Comparison of ENCODE assay signal across 18 cellular contexts in genomic region chr6:90146914-90147668, GRCh38.
A peak's percentile ranks its signal among the peaks of the same experiment; 100 is the strongest.
DNase-seq lines count a peak whose midpoint lies in the region; ATAC-seq and TF ChIP-seq lines count a peak whose summit lies in the region.
"Had no signal": no experiment of that assay in that cellular context is flagged by ENCODE, and none has a peak within 500 bp of the region (broad histone marks: within the 10 kb centered on the region; RNA-seq: fewer than 3 reads in every experiment).

No MANE protein-coding gene starts in this region.

- intact Hi-C loops in right lobe of liver (cut with DNase I): no loop called here

- H3K27ac ChIP-seq in right lobe of liver: no peak overlapping the region
- H3K27ac ChIP-seq: ascending aorta had no signal

- H3K36me3 ChIP-seq in right lobe of liver: no peaks in the 10 kb centered on the region
- H3K36me3 ChIP-seq: ascending aorta had no signal

- no peak overlapping the region for H3K4me3 ChIP-seq in right lobe of liver
- H3K4me3 ChIP-seq: ascending aorta, mucosa of descending colon had no signal

- no peaks in the 10 kb centered on the region for H3K27me3 ChIP-seq in right lobe of liver
- H3K27me3 ChIP-seq: ascending aorta had no signal

- H3K9me3 ChIP-seq in right lobe of liver: no peaks in the 10 kb centered on the region
- H3K9me3 ChIP-seq: ascending aorta, mucosa of descending colon had no signal

- WGBS in right lobe of liver (ENCODE audit: insufficient coverage, low coverage, low lambda C conversion rate, missing lambda C conversion rate): 77% methylated on average over 10 of the region's 13 CpGs

- DNase-seq in CD1c-positive myeloid dendritic cell (ENCODE audit: extremely low spot score) (peak; percentile 37), Kasumi-1 (lab: John Stamatoyannopoulos, UW) (peak; percentile 65 to 67), medulla oblongata (ENCODE audit: extremely low spot score) (peak; percentile 62), inferior parietal cortex (ENCODE audit: extremely low spot score) (no peak), HPDE6-E6E7 (ENCODE audit: extremely low spot score) (no peak), HuH-7 (ENCODE audit: low spot score) (no peak), right lobe of liver (no peak)
- DNase-seq: activated CD4-positive, alpha-beta memory T cell treated with anti-CD3 and anti-CD28 coated beads for 36 hours; CD4-positive, CD25-positive, alpha-beta regulatory T cell; IMR-90; left cardiac atrium; mucosa of descending colon; NCI-H82; trophoblast cell had no signal

- TF ChIP-seq POLR2A in right lobe of liver (IDR thresholded peaks at IDR 0.05): no peak

- ATAC-seq in SK-N-SH treated with all-trans-retinoic acid at 6 μM for 48 hours (no peak), right lobe of liver (no peak)
- ATAC-seq: activated T-helper 17 cell treated with anti-CD3 and anti-CD28 coated beads, Interleukin-2, amount 50 U/mL, for 72 hours; left cardiac atrium; mucosa of descending colon; Right ventricle myocardium inferior had no signal

- H3K4me1 ChIP-seq in right lobe of liver: peaks cover 0 to 6% (median 2%) of the 10 kb centered on the region in 4 donors
- H3K4me1 ChIP-seq: ascending aorta had no signal

- no peak for TF ChIP-seq CTCF in right lobe of liver (IDR thresholded peaks at IDR 0.05)

TF ChIP-seq in SK-N-SH treated with all-trans-retinoic acid at 6 μM for 48 hours, 23 proteins besides CTCF, POLR2A, EP300 and RAD21:
- TF ChIP-seq TSHZ2 (CRISPR knock-in tag; IDR thresholded peaks at IDR 0.05) (peak; percentile 64; the same call in 1 of the 2 replicates), ZFP3 (CRISPR knock-in tag; IDR thresholded peaks at IDR 0.05) (no peak)

Comparison
In these comparisons a context has a peak if more than half of its experiments do, and no peak if none do; other contexts are left out.
1. DNase-seq: peak in CD1c-positive myeloid dendritic cell (single experiment), Kasumi-1 (2 of 2) and medulla oblongata (single experiment); none in inferior parietal cortex (single experiment), HPDE6-E6E7 (single experiment), HuH-7 (single experiment) and right lobe of liver (0 of 3).